8 cellular contexts compared by ENCODE assay signal in genomic region chr5:180860273-180860886, GRCh38. TPM values are rescaled to one million over a fixed set of nuclear protein-coding genes. Genes with fewer than 3 reads are reported as not detected.
A peak's percentile ranks its signal among the peaks of the same experiment; 100 is the strongest.
DNase-seq lines count a peak whose midpoint lies in the region; ATAC-seq and TF ChIP-seq lines count a peak whose summit lies in the region.

No MANE protein-coding gene starts in this region.

- intact Hi-C loops in sigmoid colon (cut with DNase I), result loop anchor here (5.0 kb wide), 3 partner anchors 58 to 297 kb away; partner anchors contain the start of gene MGAT1

- no peaks in the 10 kb centered on the region for H3K9me3 Mint-ChIP-seq in activated naive CD4-positive, alpha-beta T cell treated with anti-CD3 and anti-CD28 coated beads, Interleukin-2, amount 10 ng/mL, durations not matched to agents 7 days and 5 days

- H3K4me3 ChIP-seq in right atrium auricular region (peak overlapping the region; percentile 84 to 91), sigmoid colon (peak overlapping the region; percentile 89 to 96 (median 92))

- TF ChIP-seq EP300 in sigmoid colon (IDR thresholded peaks at IDR 0.05), result no peak

- H3K4me1 Mint-ChIP-seq in activated naive CD4-positive, alpha-beta T cell treated with anti-CD3 and anti-CD28 coated beads, Interleukin-2, amount 10 ng/mL, durations not matched to agents 7 days and 5 days, result peaks cover 20% of the 10 kb centered on the region

- H3K4me1 ChIP-seq in right atrium auricular region, result peaks cover 0 to 11% of the 10 kb centered on the region in 2 donors
- peaks cover 0 to 12% (median 8%) of the 10 kb centered on the region in 4 donors for H3K4me1 ChIP-seq in sigmoid colon

- H3K27ac Mint-ChIP-seq in activated naive CD4-positive, alpha-beta T cell treated with anti-CD3 and anti-CD28 coated beads, Interleukin-2, amount 10 ng/mL, durations not matched to agents 7 days and 5 days, result peak overlapping the region; percentile 97

- no peaks in the 10 kb centered on the region for H3K9me3 ChIP-seq in right atrium auricular region
- H3K9me3 ChIP-seq in sigmoid colon, result no peaks in the 10 kb centered on the region

- DNase-seq in DMS 273 (lab: John Stamatoyannopoulos, UW; ENCODE audit: unreplicated experiment), result peak; percentile 74
- peak; percentile 41 for DNase-seq in NOMO-1 treated with dmso at 0.1 percent for 144 hours (lab: John Stamatoyannopoulos, UW; ENCODE audit: unreplicated experiment)
- DNase-seq in activated naive CD4-positive, alpha-beta T cell treated with anti-CD3 and anti-CD28 coated beads, Interleukin-2, amount 10 ng/mL, durations not matched to agents 7 days and 5 days, result peak; percentile 67
- no peak for DNase-seq in right atrium auricular region (ENCODE audit: low spot score)
- DNase-seq in sigmoid colon, result no peak
- no peak for DNase-seq in T1000 (lab: John Stamatoyannopoulos, UW)

- H3K36me3 Mint-ChIP-seq in activated naive CD4-positive, alpha-beta T cell treated with anti-CD3 and anti-CD28 coated beads, Interleukin-2, amount 10 ng/mL, durations not matched to agents 7 days and 5 days, result peaks cover 26% of the 10 kb centered on the region

- peak; percentile 14 to 27 for TF ChIP-seq CTCF in right atrium auricular region (IDR thresholded peaks at IDR 0.05)
- TF ChIP-seq CTCF in sigmoid colon (IDR thresholded peaks at IDR 0.05), result peak in 1 of 4 experiments; percentile 8

- peak overlapping the region; percentile 79 for H3K4me3 Mint-ChIP-seq in activated naive CD4-positive, alpha-beta T cell treated with anti-CD3 and anti-CD28 coated beads, Interleukin-2, amount 10 ng/mL, durations not matched to agents 7 days and 5 days

- CTCF ChIA-PET in activated naive CD4-positive, alpha-beta T cell treated with anti-CD3 and anti-CD28 coated beads, Interleukin-2, amount 10 ng/mL, durations not matched to agents 7 days and 5 days (lab: Charles Lee), result interaction anchor here (0.6 to 1.1 kb wide), 4 partner anchors 27 to 76 kb away, joined by 3 read pairs; no protein-coding TSS in a partner anchor

- no peaks in the 10 kb centered on the region for H3K27me3 ChIP-seq in right atrium auricular region
- no peaks in the 10 kb centered on the region for H3K27me3 ChIP-seq in sigmoid colon

- H3K36me3 ChIP-seq in right atrium auricular region (no peaks in the 10 kb centered on the region), sigmoid colon (peaks cover 0 to 12% (median 3%) of the 10 kb centered on the region in 4 donors)

- WGBS in sigmoid colon, 2 donors, result 0 to 1% methylated on average over 18 of the region's 18 CpGs

- H3K27ac ChIP-seq in right atrium auricular region (peak overlapping the region; percentile 86 to 88), sigmoid colon (peak overlapping the region; percentile 90 to 94 (median 92))

- no peak for TF ChIP-seq POLR2A in sigmoid colon (IDR thresholded peaks at IDR 0.05)

- peaks cover 3% of the 10 kb centered on the region for H3K27me3 Mint-ChIP-seq in activated naive CD4-positive, alpha-beta T cell treated with anti-CD3 and anti-CD28 coated beads, Interleukin-2, amount 10 ng/mL, durations not matched to agents 7 days and 5 days

- ATAC-seq in GM19328 (IDR thresholded peaks at IDR 0.05; ENCODE audit: unreplicated experiment), result peak; percentile 41
- ATAC-seq in HG03378 (IDR thresholded peaks at IDR 0.05; ENCODE audit: unreplicated experiment), result peak; percentile 47

RNA-seq across cellular contexts. Expression of gene ZFP62, which starts 0.7 kb away (rescaled TPM):
- 10 to 100 TPM; 10.6 to 13.1 TPM for total RNA-seq in right atrium auricular region
- 10 to 100 TPM; 18.7 to 34.6 (median 27.3) TPM for total RNA-seq in sigmoid colon
- polyA plus RNA-seq in sigmoid colon, result 10 to 100 TPM; 12.9 to 23.7 (median 16.2) TPM

RNA-seq across cellular contexts. Expression of gene BTNL8, which starts 38.6 kb away (rescaled TPM):
- total RNA-seq in right atrium auricular region (under 1 TPM; 0.48 to 0.59 TPM), sigmoid colon (under 1 TPM in 2 of 4 donors, not detected in 2; 0.27 to 0.71 TPM)
- polyA plus RNA-seq in sigmoid colon, result 10 to 100 TPM; 15.6 to 32.2 (median 16.0) TPM

RNA-seq across cellular contexts. Expression of gene MGAT1, which starts 57.8 kb away (rescaled TPM):
- total RNA-seq in right atrium auricular region (100 to 1,000 TPM in 1 of 2 donors, 10 to 100 TPM in 1; 84.1 to 130 TPM), sigmoid colon (100 to 1,000 TPM in 3 of 4 donors, 10 to 100 TPM in 1; 94.5 to 149 (median 121) TPM)
- 100 to 1,000 TPM in 1 of 3 donors, 10 to 100 TPM in 2; 41.4 to 134 (median 71.2) TPM for polyA plus RNA-seq in sigmoid colon

Comparison
In these comparisons a context has a peak if more than half of its experiments do, and no peak if none do; other contexts are left out.
1. DNase-seq: peak in DMS 273 (single experiment), NOMO-1 treated with dmso at 0.1 percent for 144 hours (single experiment) and activated naive CD4-positive, alpha-beta T cell treated with anti-CD3 and anti-CD28 coated beads, Interleukin-2, amount 10 ng/mL, durations not matched to agents 7 days and 5 days (single experiment); none in right atrium auricular region (single experiment), sigmoid colon (single experiment) and T1000 (single experiment).